ENCODE assay signal across 9 cellular contexts in the genomic region with DNA sequence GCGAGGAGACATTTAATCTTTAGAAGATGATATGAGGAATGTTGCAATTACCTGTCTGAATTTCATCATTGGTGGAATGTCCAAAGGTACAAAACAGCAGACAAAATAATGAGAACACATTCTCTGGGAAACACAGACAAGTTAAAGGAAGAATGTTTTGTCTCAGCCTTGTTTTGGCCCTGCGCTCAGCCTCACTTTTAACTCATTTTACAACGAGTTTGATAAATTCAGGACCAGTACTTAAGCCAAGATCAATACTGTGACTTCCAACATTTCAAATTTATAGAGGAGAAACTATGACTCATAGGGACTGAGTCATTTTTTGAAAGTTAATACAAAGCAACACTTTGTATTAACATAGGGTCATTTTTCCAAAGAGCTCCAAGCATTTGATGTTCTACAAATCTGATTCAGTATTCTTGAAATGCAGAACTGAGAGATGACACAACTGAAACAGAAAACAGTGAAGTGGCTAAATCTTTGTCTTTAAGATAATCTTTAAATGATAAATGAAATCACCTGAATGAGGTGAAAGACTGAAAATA.
DNase-seq lines count a peak whose midpoint lies in the region; ATAC-seq, FAIRE-seq and TF ChIP-seq lines count a peak whose summit lies in the region.
"Had no signal": no experiment of that assay in that cellular context is flagged by ENCODE, and none has a peak within 500 bp of the region (broad histone marks: within the 10 kb centered on the region; RNA-seq: fewer than 3 reads in every experiment).

No MANE protein-coding gene starts in this region.

- no peak overlapping the region for H3K27ac ChIP-seq in dorsolateral prefrontal cortex

- H3K4me3 ChIP-seq in MG63 (no peak overlapping the region), dorsolateral prefrontal cortex (no peak overlapping the region)

- DNase-seq in GM12891 (ENCODE audit: insufficient read length, low spot score) (no peak), HCEC 1CT (peak; percentile 55), MG63 (peak; percentile 58), foreskin melanocyte (peak; percentile 83), COLO668 (lab: John Stamatoyannopoulos, UW; ENCODE audit: unreplicated experiment) (no peak), GDM1 (lab: John Stamatoyannopoulos, UW) (no peak), dorsolateral prefrontal cortex (no peak)
- DNase-seq: NCI-H2107 had no signal

- H3K27me3 ChIP-seq in MG63 (no peaks in the 10 kb centered on the region), dorsolateral prefrontal cortex (no peaks in the 10 kb centered on the region)

- no peak for TF ChIP-seq POLR2A in GM12891 (IDR thresholded peaks at IDR 0.05; ENCODE audit: low read depth, low read length)

- FAIRE-seq in GM12891 (lab: Jason Lieb, UNC): no peak

- ATAC-seq in GM21447 (IDR thresholded peaks at IDR 0.05; ENCODE audit: unreplicated experiment): no peak

- TF ChIP-seq CTCF in dorsolateral prefrontal cortex (IDR thresholded peaks at IDR 0.05 in 54 of 56, conservative IDR thresholded peaks at IDR 0.05 in 2 of 56; ENCODE audit: low read depth in 1 of 56, partially characterized antibody in 56 of 56): no peak

- intact Hi-C loops in dorsolateral prefrontal cortex (cut with DNase I): no loop called here

- no peaks in the 10 kb centered on the region for H3K36me3 ChIP-seq in MG63

- peaks cover 11% of the 10 kb centered on the region; the same call in 1 of the 2 replicates for H3K9me3 ChIP-seq in MG63

TF ChIP-seq in GM12891, 5 proteins besides CTCF, POLR2A, EP300 and RAD21:
- TF ChIP-seq POU2F2 (IDR thresholded peaks at IDR 0.05; ENCODE audit: low read depth, low read length) (no peak), SPI1 (IDR thresholded peaks at IDR 0.05; ENCODE audit: low read depth, low read length) (peak; percentile 88)
TF ChIP-seq in GM12891: peak in this region for 1.

Comparison
In these comparisons a context has a peak if more than half of its experiments do, and no peak if none do; other contexts are left out.
1. DNase-seq: peak in HCEC 1CT (single experiment), MG63 (single experiment) and foreskin melanocyte (single experiment); none in GM12891 (single experiment), COLO668 (single experiment), GDM1 (single experiment) and dorsolateral prefrontal cortex (0 of 10).